In the genomic region with DNA sequence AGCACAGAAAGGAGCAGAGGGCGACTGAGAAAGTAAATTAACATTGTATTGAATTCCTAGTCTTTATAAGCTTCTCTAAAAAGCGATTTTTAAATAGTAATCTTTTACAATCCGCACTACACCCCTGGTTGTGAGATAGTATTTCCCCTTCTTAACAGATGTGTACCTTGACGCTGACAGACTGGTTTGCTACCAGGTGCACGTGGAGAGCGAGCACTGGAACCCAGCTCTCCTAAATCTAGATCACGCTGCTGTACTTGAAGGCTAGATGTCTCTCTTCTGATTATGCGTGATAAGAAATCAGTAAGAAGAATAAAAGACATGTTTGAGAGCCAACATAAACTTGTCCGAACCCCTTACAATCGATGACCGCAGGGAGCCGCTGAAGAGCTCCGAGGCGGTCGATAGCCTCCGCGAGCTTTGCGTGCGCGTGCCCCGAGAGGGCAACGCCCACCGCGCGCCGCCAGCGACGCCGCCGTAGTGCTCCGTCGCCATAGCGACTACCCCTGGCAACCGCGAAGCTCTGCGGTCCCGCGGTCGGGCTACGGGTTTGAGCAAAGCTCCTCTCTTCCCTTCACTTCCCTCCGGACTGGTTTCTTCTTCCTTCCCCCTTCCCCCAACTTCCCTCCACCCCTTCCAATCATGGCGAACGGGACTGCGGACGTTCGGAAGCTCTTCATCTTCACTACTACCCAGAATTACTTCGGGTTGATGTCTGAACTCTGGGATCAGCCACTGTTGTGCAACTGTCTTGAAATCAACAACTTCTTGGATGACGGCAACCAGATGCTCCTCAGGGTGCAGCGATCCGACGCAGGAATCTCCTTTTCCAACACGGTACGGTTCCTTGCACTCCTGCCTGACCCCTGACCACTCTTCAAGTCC, we compare ENCODE assay signal across 8 cellular contexts. TPM values are rescaled to one million over a fixed set of nuclear protein-coding genes. Genes with fewer than 3 reads are reported as not detected.
DNase-seq lines count a peak whose midpoint lies in the region; ATAC-seq and TF ChIP-seq lines count a peak whose summit lies in the region.

A gene with protein sequence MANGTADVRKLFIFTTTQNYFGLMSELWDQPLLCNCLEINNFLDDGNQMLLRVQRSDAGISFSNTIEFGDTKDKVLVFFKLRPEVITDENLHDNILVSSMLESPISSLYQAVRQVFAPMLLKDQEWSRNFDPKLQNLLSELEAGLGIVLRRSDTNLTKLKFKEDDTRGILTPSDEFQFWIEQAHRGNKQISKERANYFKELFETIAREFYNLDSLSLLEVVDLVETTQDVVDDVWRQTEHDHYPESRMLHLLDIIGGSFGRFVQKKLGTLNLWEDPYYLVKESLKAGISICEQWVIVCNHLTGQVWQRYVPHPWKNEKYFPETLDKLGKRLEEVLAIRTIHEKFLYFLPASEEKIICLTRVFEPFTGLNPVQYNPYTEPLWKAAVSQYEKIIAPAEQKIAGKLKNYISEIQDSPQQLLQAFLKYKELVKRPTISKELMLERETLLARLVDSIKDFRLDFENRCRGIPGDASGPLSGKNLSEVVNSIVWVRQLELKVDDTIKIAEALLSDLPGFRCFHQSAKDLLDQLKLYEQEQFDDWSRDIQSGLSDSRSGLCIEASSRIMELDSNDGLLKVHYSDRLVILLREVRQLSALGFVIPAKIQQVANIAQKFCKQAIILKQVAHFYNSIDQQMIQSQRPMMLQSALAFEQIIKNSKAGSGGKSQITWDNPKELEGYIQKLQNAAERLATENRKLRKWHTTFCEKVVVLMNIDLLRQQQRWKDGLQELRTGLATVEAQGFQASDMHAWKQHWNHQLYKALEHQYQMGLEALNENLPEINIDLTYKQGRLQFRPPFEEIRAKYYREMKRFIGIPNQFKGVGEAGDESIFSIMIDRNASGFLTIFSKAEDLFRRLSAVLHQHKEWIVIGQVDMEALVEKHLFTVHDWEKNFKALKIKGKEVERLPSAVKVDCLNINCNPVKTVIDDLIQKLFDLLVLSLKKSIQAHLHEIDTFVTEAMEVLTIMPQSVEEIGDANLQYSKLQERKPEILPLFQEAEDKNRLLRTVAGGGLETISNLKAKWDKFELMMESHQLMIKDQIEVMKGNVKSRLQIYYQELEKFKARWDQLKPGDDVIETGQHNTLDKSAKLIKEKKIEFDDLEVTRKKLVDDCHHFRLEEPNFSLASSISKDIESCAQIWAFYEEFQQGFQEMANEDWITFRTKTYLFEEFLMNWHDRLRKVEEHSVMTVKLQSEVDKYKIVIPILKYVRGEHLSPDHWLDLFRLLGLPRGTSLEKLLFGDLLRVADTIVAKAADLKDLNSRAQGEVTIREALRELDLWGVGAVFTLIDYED (N-terminal part only) (plus strand): TSS at position 494 of the 885 bp plus-strand sequence. CDS start 149 bp downstream, at position 643.

- no peak within 1 kb of the TSS for H3K27ac ChIP-seq in SU-DHL-6 (ENCODE audit: low read depth, low read length)

- no peaks in the 10 kb centered on the region for H3K79me2 ChIP-seq in SU-DHL-6 (ENCODE audit: insufficient read depth, low read length)

- peaks cover 16% of the 10 kb centered on the region for H3K4me1 Mint-ChIP-seq in type B pancreatic cell (ENCODE audit: unreplicated experiment)

- no peaks in the 10 kb centered on the region for H3K27me3 ChIP-seq in SU-DHL-6 (ENCODE audit: low read length)

- H2AFZ ChIP-seq in SU-DHL-6 (ENCODE audit: low read depth, low read length, severe bottlenecking) = peak within 1 kb of the TSS; percentile 96

- H3K9ac ChIP-seq in SU-DHL-6 (ENCODE audit: low read length) = peak within 1 kb of the TSS; percentile 58

- no peaks in the 10 kb centered on the region for H3K36me3 ChIP-seq in SU-DHL-6 (ENCODE audit: low read length)

- ATAC-seq in HG02623 (IDR thresholded peaks at IDR 0.05; ENCODE audit: unreplicated experiment) (peak; percentile 100), left cardiac atrium (peak; percentile 100)

- H3K36me3 Mint-ChIP-seq in type B pancreatic cell = peaks cover 3% of the 10 kb centered on the region

- peak; percentile 65 for TF ChIP-seq CTCF in GM10266 (IDR thresholded peaks at IDR 0.05; ENCODE audit: control insufficient read depth, insufficient read depth, low read depth, missing control alignments)
- peak; percentile 30 for TF ChIP-seq CTCF in SU-DHL-6 (IDR thresholded peaks at IDR 0.05; ENCODE audit: insufficient read depth, low read length, poor library complexity, severe bottlenecking)
- peak; percentile 68 for TF ChIP-seq CTCF in type B pancreatic cell (conservative IDR thresholded peaks at IDR 0.05)

- intact Hi-C loops in left cardiac atrium (cut with DNase I) = no loop called here
- intact Hi-C loops in posterior vena cava (cut with DNase I) = no loop called here

- peaks cover 6% of the 10 kb centered on the region for H3K27me3 Mint-ChIP-seq in type B pancreatic cell

- no peaks in the 10 kb centered on the region for H3K9me2 ChIP-seq in SU-DHL-6 (replicated peaks; ENCODE audit: insufficient read depth, low read length)

- no peaks in the 10 kb centered on the region for H3K9me3 Mint-ChIP-seq in type B pancreatic cell

- peak within 1 kb of the TSS; percentile 94 for H3K27ac Mint-ChIP-seq in type B pancreatic cell

- no peaks in the 10 kb centered on the region for H3F3A ChIP-seq in SU-DHL-6 (ENCODE audit: insufficient read depth)

- peak; percentile 87 for DNase-seq in GM10266 (ENCODE audit: extremely low spot score)
- peak; percentile 91 for DNase-seq in NCI-H1092 (lab: John Stamatoyannopoulos, UW)
- DNase-seq in activated naive CD8-positive, alpha-beta T cell treated with anti-CD3 and anti-CD28 coated beads, Interleukin-2, amount 50 U/mL, for 16 hours (ENCODE audit: low read depth, low spot score) = peak; percentile 62
- DNase-seq in left cardiac atrium = peak; percentile 92
- peak; percentile 96 for DNase-seq in posterior vena cava (ENCODE audit: low spot score)
- DNase-seq in type B pancreatic cell (ENCODE audit: extremely low spot score, unreplicated experiment) = peak; percentile 91

- no peaks in the 10 kb centered on the region for H3K9me3 ChIP-seq in SU-DHL-6 (ENCODE audit: insufficient read depth, low read length)

- no peaks in the 10 kb centered on the region for H4K20me1 ChIP-seq in SU-DHL-6 (ENCODE audit: low read depth, low read length)

- H3K4me2 ChIP-seq in SU-DHL-6 (ENCODE audit: low read depth, low read length, poor library complexity, severe bottlenecking) = peak within 1 kb of the TSS; percentile 95

- peak within 1 kb of the TSS; percentile 81 for H3K4me3 ChIP-seq in SU-DHL-6 (ENCODE audit: insufficient read depth, low read length, poor library complexity, severe bottlenecking)

- peak within 1 kb of the TSS; percentile 99 for H3K4me3 Mint-ChIP-seq in type B pancreatic cell

RNA-seq across cellular contexts. Expression of the gene that starts here (rescaled TPM):
- total RNA-seq in left cardiac atrium = 1 to 10 TPM; 6.5 to 7.2 TPM
- total RNA-seq in posterior vena cava = 10 to 100 TPM; 15.8 to 24.1 TPM
- 8.9 and 26.1 TPM in 2 replicates for total RNA-seq in type B pancreatic cell (ENCODE audit: low replicate concordance)
